ENCODE assay signal across 18 cellular contexts in genomic region chr13:60175571-60175970, GRCh38. TPM values are rescaled to one million over a fixed set of nuclear protein-coding genes. Genes with fewer than 3 reads are reported as not detected.
"Had no signal": no experiment of that assay in that cellular context is flagged by ENCODE, and none has a peak within 500 bp of the region (broad histone marks: within the 10 kb centered on the region; RNA-seq: fewer than 3 reads in every experiment).

No MANE protein-coding gene starts in this region.

- H3K9me3 ChIP-seq: lower lobe of right lung, psoas muscle, spleen, thoracic aorta, transverse colon, upper lobe of right lung, uterus had no signal

- H3K36me3 ChIP-seq: lower lobe of right lung, spleen, thoracic aorta, transverse colon, upper lobe of right lung, uterus had no signal

- H3K4me3 ChIP-seq: dorsolateral prefrontal cortex, lower lobe of right lung, psoas muscle, skin epidermis, spleen, thoracic aorta, transverse colon, upper lobe of right lung, uterus had no signal

- ATAC-seq: left ventricle myocardium superior; lower lobe of right lung; naive thymus-derived CD8-positive, alpha-beta T cell; psoas muscle; right cardiac atrium; stimulated activated naive B cell treated with anti-CD40 and anti-IgM and Interleukin-4, amounts not matched to agents 10 μg/mL and 1 μg/mL and 100 μg/mL, for 72 hours; upper lobe of right lung had no signal

- DNase-seq: dorsolateral prefrontal cortex; effector CD4-positive, alpha-beta T cell; left ventricle myocardium superior; lower lobe of right lung; naive thymus-derived CD8-positive, alpha-beta T cell; nephron progenitor cell; nucleus accumbens; posterior cingulate gyrus; psoas muscle; right cardiac atrium; spleen; stimulated activated CD4-positive, alpha-beta T cell treated with anti-CD3 and anti-CD28 coated beads, Interleukin-4, amount 100 ng/mL, for 4 hours; stimulated activated naive B cell treated with anti-CD40 and anti-IgM and Interleukin-4, amounts not matched to agents 10 μg/mL and 1 μg/mL and 100 μg/mL, for 72 hours; transverse colon; upper lobe of right lung; uterus had no signal

- H3K27me3 ChIP-seq: spleen, transverse colon had no signal

- H3K4me1 ChIP-seq: lower lobe of right lung, psoas muscle, spleen, transverse colon, upper lobe of right lung, uterus had no signal

- H3K27ac ChIP-seq: dorsolateral prefrontal cortex, lower lobe of right lung, psoas muscle, skin epidermis, spleen, thoracic aorta, transverse colon, upper lobe of right lung, uterus had no signal

RNA-seq across cellular contexts. Expression of gene DIAPH3, which starts 11.8 kb away (rescaled TPM):
- total RNA-seq: naive thymus-derived CD8-positive, alpha-beta T cell had no signal
